ENCODE assay signal across 8 cellular contexts in the genomic region with DNA sequence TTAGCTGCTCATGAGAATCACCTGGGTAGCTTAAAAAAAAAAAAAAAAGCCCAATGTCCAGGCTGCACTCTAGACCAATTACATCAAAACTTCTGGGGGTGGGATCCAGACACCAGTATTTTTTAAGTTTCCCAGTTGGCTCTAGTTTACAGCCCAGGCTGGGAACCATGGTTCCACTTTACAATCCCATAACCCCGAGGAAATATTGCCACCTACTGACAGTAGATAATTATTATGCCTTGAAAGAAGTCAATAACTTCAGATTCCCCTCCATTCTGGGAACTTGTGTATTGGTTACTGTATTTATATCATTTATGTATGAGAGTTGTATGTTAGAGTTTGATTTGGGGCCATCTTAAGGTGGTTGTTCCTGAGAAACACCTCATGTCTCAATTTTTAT.
DNase-seq lines count a peak whose midpoint lies in the region; ATAC-seq, FAIRE-seq and TF ChIP-seq lines count a peak whose summit lies in the region.

No MANE protein-coding gene starts in this region.

- H3K27me3 Mint-ChIP-seq in stimulated activated naive CD8-positive, alpha-beta T cell treated with anti-CD3 and anti-CD28 coated beads, Interleukin-15, amount 100 ng/mL, for 72 hours: peaks cover 29% of the 10 kb centered on the region

- no peak overlapping the region for H3K27ac ChIP-seq in foreskin keratinocyte

- no peaks in the 10 kb centered on the region for H3K4me1 Mint-ChIP-seq in stimulated activated naive CD8-positive, alpha-beta T cell treated with anti-CD3 and anti-CD28 coated beads, Interleukin-15, amount 100 ng/mL, for 72 hours

- no peak for FAIRE-seq in HTR-8/SVneo (lab: Jason Lieb, UNC)

- ATAC-seq in foreskin keratinocyte (no peak), HG02870 (IDR thresholded peaks at IDR 0.05; ENCODE audit: unreplicated experiment) (no peak)
- ATAC-seq in activated naive CD4-positive, alpha-beta T cell treated with anti-CD3 and anti-CD28 coated beads, Interleukin-2, amount 50 U/mL, for 72 hours: no peak
- ATAC-seq in stimulated activated naive CD8-positive, alpha-beta T cell treated with anti-CD3 and anti-CD28 coated beads, Interleukin-15, amount 100 ng/mL, for 72 hours: no peak

- H3K27me3 ChIP-seq in foreskin keratinocyte: peaks cover 3% of the 10 kb centered on the region

- no peak overlapping the region for H3K4me3 Mint-ChIP-seq in stimulated activated naive CD8-positive, alpha-beta T cell treated with anti-CD3 and anti-CD28 coated beads, Interleukin-15, amount 100 ng/mL, for 72 hours

- H3K4me1 ChIP-seq in foreskin keratinocyte: no peaks in the 10 kb centered on the region

- no peaks in the 10 kb centered on the region for H3K9me3 Mint-ChIP-seq in activated naive CD4-positive, alpha-beta T cell treated with anti-CD3 and anti-CD28 coated beads, Interleukin-2, amount 50 U/mL, for 72 hours
- H3K9me3 Mint-ChIP-seq in stimulated activated naive CD8-positive, alpha-beta T cell treated with anti-CD3 and anti-CD28 coated beads, Interleukin-15, amount 100 ng/mL, for 72 hours: no peaks in the 10 kb centered on the region

- H3K36me3 Mint-ChIP-seq in activated naive CD4-positive, alpha-beta T cell treated with anti-CD3 and anti-CD28 coated beads, Interleukin-2, amount 50 U/mL, for 72 hours: no peaks in the 10 kb centered on the region

- DNase-seq in COLO668 (lab: John Stamatoyannopoulos, UW; ENCODE audit: unreplicated experiment) (peak; percentile 15), HTR-8/SVneo (ENCODE audit: insufficient read length, low spot score) (peak; percentile 15), SHP77 treated with DMSO at 0.1 percent for 48 hours (lab: John Stamatoyannopoulos, UW) (peak; percentile 37), foreskin keratinocyte (no peak), occipital lobe (lab: John Stamatoyannopoulos, UW) (no peak)
- no peak for DNase-seq in activated naive CD4-positive, alpha-beta T cell treated with anti-CD3 and anti-CD28 coated beads, Interleukin-2, amount 50 U/mL, for 72 hours (ENCODE audit: low spot score in 2 of 2)
- DNase-seq in stimulated activated naive CD8-positive, alpha-beta T cell treated with anti-CD3 and anti-CD28 coated beads, Interleukin-15, amount 100 ng/mL, for 72 hours: no peak

- TF ChIP-seq CTCF in foreskin keratinocyte (conservative IDR thresholded peaks at IDR 0.05): peak; percentile 71

- no peak overlapping the region for H3K27ac Mint-ChIP-seq in activated naive CD4-positive, alpha-beta T cell treated with anti-CD3 and anti-CD28 coated beads, Interleukin-2, amount 50 U/mL, for 72 hours
- H3K27ac Mint-ChIP-seq in stimulated activated naive CD8-positive, alpha-beta T cell treated with anti-CD3 and anti-CD28 coated beads, Interleukin-15, amount 100 ng/mL, for 72 hours: no peak overlapping the region

Comparison
In these comparisons a context has a peak if more than half of its experiments do, and no peak if none do; other contexts are left out.
1. DNase-seq: peak in COLO668 (single experiment), HTR-8/SVneo (single experiment) and SHP77 treated with DMSO at 0.1 percent for 48 hours (single experiment); none in foreskin keratinocyte (0 of 2), occipital lobe (single experiment), activated naive CD4-positive, alpha-beta T cell treated with anti-CD3 and anti-CD28 coated beads, Interleukin-2, amount 50 U/mL, for 72 hours (0 of 2) and stimulated activated naive CD8-positive, alpha-beta T cell treated with anti-CD3 and anti-CD28 coated beads, Interleukin-15, amount 100 ng/mL, for 72 hours (0 of 2).